21 cellular contexts compared by ENCODE assay signal in the genomic region with DNA sequence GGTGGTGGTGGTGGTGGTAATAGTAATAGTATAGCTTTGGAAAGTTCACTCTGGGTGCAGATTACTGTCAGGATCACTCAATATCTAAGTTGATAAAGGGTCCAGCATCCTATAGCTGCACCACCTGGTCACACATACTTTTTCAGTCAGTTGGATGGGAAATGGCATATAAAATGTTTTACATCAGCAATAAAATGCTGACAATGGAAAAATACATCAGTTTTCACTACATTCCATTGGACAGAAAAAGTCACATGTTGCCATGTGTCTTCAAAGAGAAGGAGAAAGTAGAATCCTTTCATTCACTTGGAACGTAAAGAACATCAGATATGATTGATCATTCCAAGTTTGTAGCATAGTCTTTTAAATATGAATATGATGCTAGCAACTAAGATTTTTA.
"Had no signal": no experiment of that assay in that cellular context is flagged by ENCODE, and none has a peak within 500 bp of the region (broad histone marks: within the 10 kb centered on the region; RNA-seq: fewer than 3 reads in every experiment).

No MANE protein-coding gene starts in this region.

- FAIRE-seq: endothelial cell of umbilical vein, frontal cortex, islet of Langerhans, keratinocyte had no signal

- H3K4me3 ChIP-seq: coronary artery, dorsolateral prefrontal cortex, esophagus muscularis mucosa, gastroesophageal sphincter, heart left ventricle, left lung, lower lobe of right lung, mucosa of descending colon had no signal

- H3K4me1 ChIP-seq: esophagus muscularis mucosa, foreskin keratinocyte, gastroesophageal sphincter, heart left ventricle, left lung, lower lobe of right lung had no signal

- ATAC-seq: foreskin keratinocyte, gastroesophageal sphincter, heart left ventricle, left cardiac atrium, left lung, left ventricle myocardium superior, lower lobe of right lung, mucosa of descending colon had no signal

- H3K27me3 ChIP-seq: dorsolateral prefrontal cortex, esophagus muscularis mucosa, foreskin keratinocyte, gastroesophageal sphincter, heart left ventricle, left lung had no signal

- H3K9me3 ChIP-seq: esophagus muscularis mucosa, gastroesophageal sphincter, heart left ventricle, lower lobe of right lung, mucosa of descending colon had no signal

- H3K27ac ChIP-seq: coronary artery, dorsolateral prefrontal cortex, esophagus muscularis mucosa, foreskin keratinocyte, gastroesophageal sphincter, heart left ventricle, left lung, lower lobe of right lung had no signal

- DNase-seq: dermis blood vessel endothelial cell; dorsolateral prefrontal cortex; effector CD4-positive, alpha-beta T cell; effector memory CD4-positive, alpha-beta T cell; foreskin keratinocyte; heart left ventricle; hippocampal formation; left cardiac atrium; left lung; left ventricle myocardium superior; lower lobe of right lung; mesenchymal stem cell; mucosa of descending colon; naive B cell had no signal

- H3K36me3 ChIP-seq: esophagus muscularis mucosa, gastroesophageal sphincter, heart left ventricle, left lung, lower lobe of right lung had no signal
